ENCODE assay signal across 20 cellular contexts in genomic region chr13:76012091-76012721, GRCh38.
DNase-seq lines count a peak whose midpoint lies in the region; ATAC-seq, FAIRE-seq and TF ChIP-seq lines count a peak whose summit lies in the region.
"Had no signal": no experiment of that assay in that cellular context is flagged by ENCODE, and none has a peak within 500 bp of the region (broad histone marks: within the 10 kb centered on the region; RNA-seq: fewer than 3 reads in every experiment).

No MANE protein-coding gene starts in this region.

- H3K79me1 ChIP-seq in H9 (ENCODE audit: insufficient read depth, low read depth, low read length, poor library complexity, severe bottlenecking): no peaks in the 10 kb centered on the region

- TF ChIP-seq CTCF in H9 (conservative IDR thresholded peaks at IDR 0.05): no peak

- H4K91ac ChIP-seq in H9 (ENCODE audit: insufficient read length, low read depth, low read length): no peak overlapping the region

- no peaks in the 10 kb centered on the region for H3K36me3 Mint-ChIP-seq in H9 (ENCODE audit: insufficient read depth in 1 of 3, low read depth in 3 of 3)
- H3K36me3 Mint-ChIP-seq: CD4-positive, alpha-beta memory T cell; naive thymus-derived CD8-positive, alpha-beta T cell had no signal

- H2BK20ac ChIP-seq in H9 (ENCODE audit: low read depth, low read length, poor library complexity, severe bottlenecking): no peak overlapping the region

- H3K9me3 Mint-ChIP-seq in H9: no peaks in the 10 kb centered on the region
- H3K9me3 Mint-ChIP-seq: CD4-positive, alpha-beta memory T cell; naive thymus-derived CD8-positive, alpha-beta T cell had no signal

- H3K56ac ChIP-seq in H9 (ENCODE audit: insufficient read length, low read depth, low read length): no peak overlapping the region

- no peaks in the 10 kb centered on the region; a peak in 1 of 4 replicates for H3K4me1 Mint-ChIP-seq in H9

- H3T11ph ChIP-seq in H9 (ENCODE audit: low read length): no peak overlapping the region

- ATAC-seq in GM18870 (IDR thresholded peaks at IDR 0.05; ENCODE audit: unreplicated experiment): no peak
- no peak for ATAC-seq in GM19397 (IDR thresholded peaks at IDR 0.05; ENCODE audit: unreplicated experiment)
- ATAC-seq: naive thymus-derived CD8-positive, alpha-beta T cell had no signal

- H2BK5ac ChIP-seq in H9 (ENCODE audit: insufficient read length, low read length): no peak overlapping the region

- no peaks in the 10 kb centered on the region for H3K27me3 ChIP-seq in H9 (ENCODE audit: insufficient read depth, low read length)

- no peak overlapping the region for H3K4ac ChIP-seq in H9 (ENCODE audit: low read depth, low read length)

- H4K8ac ChIP-seq in H9 (replicated peaks; ENCODE audit: insufficient read length, low read depth, low read length): no peak overlapping the region

- H3K9ac ChIP-seq in H9 (ENCODE audit: extremely low read depth, insufficient read length, low read length): no peak overlapping the region

- FAIRE-seq in urothelium cell line (lab: Jason Lieb, UNC): no peak
- FAIRE-seq: kidney had no signal

- H4K5ac ChIP-seq in H9 (ENCODE audit: insufficient read length, low read depth, low read length): no peak overlapping the region

- H3K14ac ChIP-seq in H9 (ENCODE audit: insufficient read depth, low read length): no peak overlapping the region

- H3K9me3 ChIP-seq in H9 (ENCODE audit: control insufficient read depth, low read depth, low read length): no peaks in the 10 kb centered on the region

- no peak overlapping the region for H2BK15ac ChIP-seq in H9 (ENCODE audit: low read depth, low read length)

- H3K4me1 ChIP-seq in H9 (ENCODE audit: insufficient read depth, low read length): no peaks in the 10 kb centered on the region

- H2BK12ac ChIP-seq in H9 (ENCODE audit: insufficient read length, low read depth, low read length): no peak overlapping the region

- no peak overlapping the region for H3K4me2 ChIP-seq in H9 (ENCODE audit: insufficient read depth, insufficient read length, low read length)

- DNase-seq in HT1080 (ENCODE audit: low read depth) (peak; percentile 17), astrocyte of the hippocampus (ENCODE audit: low read depth, low spot score) (peak; percentile 61), kidney tubule cell (ENCODE audit: low spot score) (peak; percentile 90), urothelium cell line (ENCODE audit: low spot score) (peak; percentile 18), H9 (no peak)
- DNase-seq: activated CD4-positive, alpha-beta T cell treated with anti-CD3 and anti-CD28 coated beads, Interleukin-2, amount 50 U/mL, for 48 hours; anterior cingulate cortex; CD4-positive, alpha-beta memory T cell; effector CD4-positive, alpha-beta T cell; GF-D8; KBM-7; kidney; naive thymus-derived CD8-positive, alpha-beta T cell; NCI-H1436 treated with DMSO at 0.1 percent for 48 hours; NCI-H526 treated with DMSO at 0.1 percent for 48 hours; RPMI8226; stimulated activated CD4-positive, alpha-beta T cell treated with anti-CD3 and anti-CD28 coated beads, Interleukin-4, amount 100 ng/mL, for 24 hours; T-helper 9 cell had no signal

- H3K27ac Mint-ChIP-seq in H9: no peak overlapping the region
- H3K27ac Mint-ChIP-seq: CD4-positive, alpha-beta memory T cell; naive thymus-derived CD8-positive, alpha-beta T cell had no signal

- H3K4me3 Mint-ChIP-seq in H9: no peak overlapping the region
- H3K4me3 Mint-ChIP-seq: CD4-positive, alpha-beta memory T cell; naive thymus-derived CD8-positive, alpha-beta T cell had no signal

- no peak overlapping the region for H3K27ac ChIP-seq in H9 (ENCODE audit: insufficient read length, low read depth, low read length)

- H3K27me3 Mint-ChIP-seq in H9 (ENCODE audit: low read depth): no peaks in the 10 kb centered on the region

- H3K18ac ChIP-seq in H9 (ENCODE audit: insufficient read length, low read depth, low read length): no peak overlapping the region

- no peak overlapping the region for H2BK120ac ChIP-seq in H9 (ENCODE audit: low read depth, low read length, poor library complexity, severe bottlenecking)

- no peak overlapping the region for H2AFZ ChIP-seq in H9 (ENCODE audit: low read length)

- no CpG with 5 or more reads among the region's 2 CpGs for WGBS in H9 (ENCODE audit: extremely low coverage, insufficient read length, low lambda C conversion rate)

- H3K79me2 ChIP-seq in H9 (ENCODE audit: insufficient read depth, low read length): no peaks in the 10 kb centered on the region

- no peaks in the 10 kb centered on the region for H3K23me2 ChIP-seq in H9 (ENCODE audit: insufficient read length, low read depth, low read length, poor library complexity, severe bottlenecking)

- no peak overlapping the region for H3K23ac ChIP-seq in H9 (ENCODE audit: insufficient read length, low read depth, low read length)

- no peak overlapping the region for H2AK5ac ChIP-seq in H9 (ENCODE audit: insufficient read length, low read length)

- H4K20me1 ChIP-seq in H9 (ENCODE audit: control insufficient read depth, insufficient read depth, insufficient read length): no peaks in the 10 kb centered on the region
